In the genomic region with DNA sequence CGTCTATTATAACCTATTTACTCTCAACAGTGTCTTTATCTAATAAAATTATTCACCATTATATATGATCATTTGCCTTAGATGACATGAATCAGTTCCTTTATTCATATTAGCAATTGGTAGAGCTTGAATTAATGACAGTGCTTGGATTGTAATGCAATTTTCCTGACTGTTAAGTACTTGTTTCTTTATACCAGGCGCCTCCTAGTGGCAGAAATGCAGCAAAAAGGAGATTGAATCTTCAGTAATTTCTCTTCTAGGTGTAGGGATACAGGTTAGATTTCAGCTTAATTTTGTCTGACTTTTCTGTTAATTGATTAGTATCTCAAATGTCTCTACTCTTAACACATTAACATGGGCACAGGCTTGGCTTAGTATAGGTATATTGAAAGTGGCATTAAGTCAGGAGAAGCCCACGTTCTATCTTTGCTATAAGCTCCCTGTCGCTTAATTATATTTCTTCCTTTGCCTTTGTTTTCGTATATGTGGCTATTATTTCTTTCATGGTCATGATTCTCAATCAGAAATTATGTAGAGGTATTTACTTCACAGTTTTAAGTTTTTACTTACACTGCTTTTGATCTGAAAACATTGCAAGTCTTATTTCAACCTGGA, we compare ENCODE assay signal across 8 cellular contexts.
DNase-seq lines count a peak whose midpoint lies in the region; ATAC-seq lines count a peak whose summit lies in the region.

No MANE protein-coding gene starts in this region.

- ATAC-seq in GM19324 (IDR thresholded peaks at IDR 0.05; ENCODE audit: low FRiP score, unreplicated experiment) = no peak

- DNase-seq in NK-92 treated with Interleukin-12 subunit alpha and Interleukin-12 subunit beta, amount 100 ng/mL, for 24 hours (lab: John Stamatoyannopoulos, UW) = peak; percentile 19
- no peak for DNase-seq in NK-92 (lab: John Stamatoyannopoulos, UW; ENCODE audit: unreplicated experiment)
- DNase-seq in NCI-H1105 treated with DMSO at 0.1 percent for 48 hours (lab: John Stamatoyannopoulos, UW) = peak; percentile 48
- peak; percentile 57 for DNase-seq in SKM-1 treated with dmso at 0.1 percent for 144 hours (lab: John Stamatoyannopoulos, UW; ENCODE audit: unreplicated experiment)
- peak; percentile 82 for DNase-seq in astrocyte of the hippocampus (ENCODE audit: low read depth, low spot score)
- DNase-seq in hypothalamus (lab: John Stamatoyannopoulos, UW) = peak in 26 of 51 donors; percentile 2 to 75 (median 34)
- peak; percentile 5 to 58 for DNase-seq in stimulated activated CD4-positive, alpha-beta T cell treated with anti-CD3 and anti-CD28 coated beads, Interleukin-12 subunit alpha, Interleukin-12 subunit beta, amount 100 ng/mL, for 24 hours (ENCODE audit: low read depth in 2 of 2)
